8 cellular contexts compared by ENCODE assay signal in the genomic region with DNA sequence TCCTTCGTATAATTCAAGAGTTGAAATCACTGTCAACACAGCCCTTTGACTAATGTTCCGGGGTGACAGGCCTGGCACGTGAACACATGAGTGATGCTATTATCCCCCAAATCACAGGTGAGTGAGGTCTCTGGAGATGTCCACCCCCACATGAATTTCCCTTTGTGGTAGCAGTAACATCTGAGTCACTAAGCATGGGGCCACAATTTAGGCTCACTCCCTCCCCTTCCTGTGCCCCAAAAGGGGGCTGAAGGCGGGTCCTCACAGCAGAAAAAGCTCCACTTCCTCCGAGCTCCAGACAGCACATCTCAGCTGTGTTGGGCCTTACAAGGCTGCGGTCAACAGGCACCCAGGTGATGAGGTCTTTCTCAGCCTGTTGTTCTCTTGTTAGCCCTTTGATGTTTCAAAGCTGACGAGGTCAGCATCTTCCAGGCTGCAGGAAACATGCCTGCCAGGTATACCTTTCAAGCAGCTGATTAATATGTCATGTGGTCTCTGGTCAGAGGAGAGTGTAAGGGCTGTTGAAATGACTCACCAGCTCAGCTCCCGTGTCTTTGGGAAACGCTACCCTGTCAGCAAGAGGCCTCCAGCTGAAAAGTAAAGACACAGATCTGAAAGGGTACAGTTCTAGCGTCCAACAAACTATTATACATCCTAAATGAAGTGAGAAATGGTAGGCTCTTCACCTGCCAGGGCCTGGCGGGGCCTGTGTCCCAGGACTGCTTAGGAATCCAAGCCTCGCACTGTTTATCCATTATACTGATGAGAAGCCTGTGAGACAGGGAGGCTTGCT.
DNase-seq lines count a peak whose midpoint lies in the region; FAIRE-seq and TF ChIP-seq lines count a peak whose summit lies in the region.

No MANE protein-coding gene starts in this region.

- peak overlapping the region; percentile 97 for H3K27ac ChIP-seq in MM.1S (ENCODE audit: low read length)

- peaks cover 22% of the 10 kb centered on the region for H3K4me1 ChIP-seq in MM.1S (ENCODE audit: low read length)

- H3K79me2 ChIP-seq in MM.1S (ENCODE audit: low read length) = no peaks in the 10 kb centered on the region

- H3K4me3 ChIP-seq in GM06990 (replicated peaks; ENCODE audit: low read depth, low read length) (no peak overlapping the region), MM.1S (ENCODE audit: low read length) (no peak overlapping the region), fibroblast of the aortic adventitia (ENCODE audit: low read depth, low read length) (no peak overlapping the region)

- no peak for TF ChIP-seq POLR2A in H54 (IDR thresholded peaks at IDR 0.05; ENCODE audit: low read depth, low read length)

- peak; percentile 83 for DNase-seq in GM06990 (ENCODE audit: extremely low read depth, insufficient read length)
- DNase-seq in H54 (ENCODE audit: insufficient read length, low spot score) = no peak
- DNase-seq in MM.1S = peak; percentile 92
- DNase-seq in activated CD8-positive, alpha-beta memory T cell treated with anti-CD3 and anti-CD28 coated beads for 4 hours (ENCODE audit: low read depth in 2 of 2) = peak; percentile 66 to 71
- DNase-seq in fibroblast of the aortic adventitia (ENCODE audit: low read depth) = peak; percentile 62
- DNase-seq in stimulated activated CD4-positive, alpha-beta T cell treated with anti-CD3 and anti-CD28 coated beads, Interleukin-1b, Interleukin-23, amount 100 ng/mL, for 24 hours (ENCODE audit: low read depth in 4 of 4, low spot score in 1 of 4) = peak; percentile 32 to 56 (median 47)
- DNase-seq in NCI-H128 (lab: John Stamatoyannopoulos, UW; ENCODE audit: unreplicated experiment) = no peak
- DNase-seq in NCI-H187 (lab: John Stamatoyannopoulos, UW) = no peak

- FAIRE-seq in H54 (lab: Jason Lieb, UNC) = peak; percentile 41

- TF ChIP-seq CTCF in GM06990 (IDR thresholded peaks at IDR 0.05; ENCODE audit: insufficient read depth, low read length, poor library complexity, severe bottlenecking) (no peak), MM.1S (IDR thresholded peaks at IDR 0.05; ENCODE audit: low read length) (no peak), fibroblast of the aortic adventitia (IDR thresholded peaks at IDR 0.05; ENCODE audit: insufficient read depth, low read length) (no peak)

- no peaks in the 10 kb centered on the region for H3K9me2 ChIP-seq in MM.1S (replicated peaks; ENCODE audit: insufficient read depth, low read length)

- H3K9ac ChIP-seq in MM.1S (ENCODE audit: low read length) = peak overlapping the region; percentile 64

- H4K20me1 ChIP-seq in MM.1S (ENCODE audit: insufficient read depth, low read length) = no peaks in the 10 kb centered on the region

- H2AFZ ChIP-seq in MM.1S (ENCODE audit: low read length) = peak overlapping the region; percentile 51; the same call in 1 of the 2 replicates

- peaks cover 12% of the 10 kb centered on the region for H3F3A ChIP-seq in MM.1S (ENCODE audit: insufficient read depth, low read length)

- H3K36me3 ChIP-seq in GM06990 (ENCODE audit: control insufficient read depth, insufficient read depth, low read length) (no peaks in the 10 kb centered on the region), MM.1S (replicated peaks; ENCODE audit: insufficient read depth, low read length) (no peaks in the 10 kb centered on the region)

- peak overlapping the region; percentile 38; the same call in 1 of the 2 replicates for H3K4me2 ChIP-seq in MM.1S (ENCODE audit: low read depth, low read length)

- H3K27me3 ChIP-seq in GM06990 (replicated peaks; ENCODE audit: control insufficient read depth, insufficient read depth, low read length) (no peaks in the 10 kb centered on the region), MM.1S (replicated peaks; ENCODE audit: insufficient read depth, low read length) (no peaks in the 10 kb centered on the region)

- H3K9me3 ChIP-seq in MM.1S (replicated peaks; ENCODE audit: insufficient read depth, low read length) = no peaks in the 10 kb centered on the region

Comparison
In these comparisons a context has a peak if more than half of its experiments do, and no peak if none do; other contexts are left out.
1. DNase-seq: peak in GM06990 (single experiment), MM.1S (single experiment), activated CD8-positive, alpha-beta memory T cell treated with anti-CD3 and anti-CD28 coated beads for 4 hours (2 of 2), fibroblast of the aortic adventitia (single experiment) and stimulated activated CD4-positive, alpha-beta T cell treated with anti-CD3 and anti-CD28 coated beads, Interleukin-1b, Interleukin-23, amount 100 ng/mL, for 24 hours (4 of 4); none in H54 (single experiment), NCI-H128 (single experiment) and NCI-H187 (0 of 2).